Comparison of ENCODE assay signal across 24 cellular contexts in genomic region chr5:96260009-96260408, GRCh38.
DNase-seq lines count a peak whose midpoint lies in the region; ATAC-seq and TF ChIP-seq lines count a peak whose summit lies in the region.
"Had no signal": no experiment of that assay in that cellular context is flagged by ENCODE, and none has a peak within 500 bp of the region (broad histone marks: within the 10 kb centered on the region; RNA-seq: fewer than 3 reads in every experiment).

No MANE protein-coding gene starts in this region.

- H3K4me3 Mint-ChIP-seq in osteocyte (ENCODE audit: unreplicated experiment): no peak overlapping the region
- H3K4me3 Mint-ChIP-seq: activated CD4-positive, alpha-beta memory T cell treated with anti-CD3 and anti-CD28 coated beads, Interleukin-2, amount 10 ng/mL, durations not matched to agents 7 days and 5 days; H9; neural crest cell had no signal

- H3K27ac ChIP-seq in BLaER1 treated with 17β-estradiol and CSF1 and Interleukin-3, amounts not matched to agents 10 nM and 100 nM: peak overlapping the region in 5 of 11 experiments; percentile 29 to 65 (median 52); a peak in 6 of 22 replicates
- H3K27ac ChIP-seq in Panc1 (ENCODE audit: low read length) (peak overlapping the region; percentile 13; the same call in 1 of the 2 replicates), foreskin keratinocyte (no peak overlapping the region)
- H3K27ac ChIP-seq: prostate gland, testis had no signal

- no peak overlapping the region for H3K9ac ChIP-seq in BLaER1 treated with 17β-estradiol and CSF1 and Interleukin-3, amounts not matched to agents 10 nM and 100 nM

- H3K27ac Mint-ChIP-seq in osteocyte (ENCODE audit: unreplicated experiment): peak overlapping the region; percentile 83
- H3K27ac Mint-ChIP-seq: activated CD4-positive, alpha-beta memory T cell treated with anti-CD3 and anti-CD28 coated beads, Interleukin-2, amount 10 ng/mL, durations not matched to agents 7 days and 5 days had no signal

- intact Hi-C loops in Panc1 (cut with micrococcal nuclease; ENCODE audit: unreplicated experiment): no loop called here

- H3K27me3 ChIP-seq in BLaER1 treated with 17β-estradiol and CSF1 and Interleukin-3, amounts not matched to agents 10 nM and 100 nM: no peaks in the 10 kb centered on the region
- H3K27me3 ChIP-seq in Panc1 (ENCODE audit: control insufficient read depth, insufficient read depth, low read length) (no peaks in the 10 kb centered on the region), foreskin keratinocyte (no peaks in the 10 kb centered on the region)
- H3K27me3 ChIP-seq: testis had no signal

- peak overlapping the region in 7 of 11 experiments; percentile 26 to 70 (median 59); a peak in 10 of 22 replicates for H3K4me2 ChIP-seq in BLaER1 treated with 17β-estradiol and CSF1 and Interleukin-3, amounts not matched to agents 10 nM and 100 nM

- no peaks in the 10 kb centered on the region for H3K36me3 ChIP-seq in BLaER1 treated with 17β-estradiol and CSF1 and Interleukin-3, amounts not matched to agents 10 nM and 100 nM
- H3K36me3 ChIP-seq in Panc1 (ENCODE audit: control insufficient read depth, insufficient read depth, low read length): no peaks in the 10 kb centered on the region
- H3K36me3 ChIP-seq: prostate gland had no signal

- in situ Hi-C loops in Panc1 (cut with HindIII; ENCODE audit: low pct_unique_long_range_greater_than_20kb, low sequenced_read_pairs): no loop called here

- H3K36me3 Mint-ChIP-seq in osteocyte (ENCODE audit: unreplicated experiment): no peaks in the 10 kb centered on the region

- no peak for DNase-seq in Panc1 (ENCODE audit: low read depth, low spot score)
- DNase-seq in fibroblast of the aortic adventitia (ENCODE audit: low read depth): peak; percentile 50
- DNase-seq in osteocyte (ENCODE audit: extremely low spot score, unreplicated experiment): no peak
- DNase-seq in foreskin keratinocyte: no peak
- no peak for DNase-seq in hippocampal formation (lab: John Stamatoyannopoulos, UW)
- no peak for DNase-seq in NCI-H2171 (lab: John Stamatoyannopoulos, UW)
- DNase-seq: activated CD4-positive, alpha-beta memory T cell treated with anti-CD3 and anti-CD28 coated beads, Interleukin-2, amount 10 ng/mL, durations not matched to agents 7 days and 5 days; activated CD4-positive, CD25-positive, alpha-beta regulatory T cell treated with anti-CD3 and anti-CD28 coated beads, Interleukin-2, amount 50 U/mL, for 72 hours; activated CD8-positive, alpha-beta memory T cell treated with anti-CD3 and anti-CD28 coated beads, Interleukin-2, amount 50 U/mL, for 48 hours; activated naive CD4-positive, alpha-beta T cell treated with anti-CD3 and anti-CD28 coated beads, Interleukin-2, amount 50 U/mL, for 16 hours; H9; kidney; mucosa of descending colon; NCI-H1417 treated with DMSO at 0.1 percent for 48 hours; NCI-H2081 treated with DMSO at 0.1 percent for 48 hours; NCI-H774; Right ventricle myocardium superior; stimulated activated naive CD8-positive, alpha-beta T cell treated with anti-CD3 and anti-CD28 coated beads, Interleukin-15, Interleukin-2, amounts not matched to agents 100 U/mL and 50 U/mL, for 24 hours; T-helper 2 cell; testis had no signal

- ATAC-seq in Panc1 (no peak), HG03139 (IDR thresholded peaks at IDR 0.05; ENCODE audit: unreplicated experiment) (no peak), foreskin keratinocyte (no peak)
- ATAC-seq: stimulated activated naive CD8-positive, alpha-beta T cell treated with anti-CD3 and anti-CD28 coated beads, Interleukin-15, Interleukin-2, amounts not matched to agents 100 U/mL and 50 U/mL, for 24 hours had no signal

- H3K9me3 Mint-ChIP-seq in osteocyte (ENCODE audit: unreplicated experiment): peaks cover 4% of the 10 kb centered on the region
- H3K9me3 Mint-ChIP-seq: H9, neural crest cell had no signal

- TF ChIP-seq CTCF in Panc1 (IDR thresholded peaks at IDR 0.05) (no peak), fibroblast of the aortic adventitia (IDR thresholded peaks at IDR 0.05; ENCODE audit: insufficient read depth, low read length) (no peak), osteocyte (IDR thresholded peaks at IDR 0.05) (no peak), foreskin keratinocyte (conservative IDR thresholded peaks at IDR 0.05) (no peak)

- CTCF ChIA-PET in Panc1 (lab: Charles Lee): no interaction called here

- no peaks in the 10 kb centered on the region for H3K27me3 Mint-ChIP-seq in osteocyte (ENCODE audit: unreplicated experiment)
- H3K27me3 Mint-ChIP-seq: activated CD4-positive, alpha-beta memory T cell treated with anti-CD3 and anti-CD28 coated beads, Interleukin-2, amount 10 ng/mL, durations not matched to agents 7 days and 5 days had no signal

- H3K4me1 ChIP-seq in BLaER1 treated with 17β-estradiol and CSF1 and Interleukin-3, amounts not matched to agents 10 nM and 100 nM: peaks cover 8 to 30% (median 18%) of the 10 kb centered on the region in 10 experiments; a peak in 19 of 20 replicates
- H3K4me1 ChIP-seq in Panc1 (ENCODE audit: control insufficient read depth, insufficient read depth, low read length) (peaks cover 3% of the 10 kb centered on the region), foreskin keratinocyte (peaks cover 40% of the 10 kb centered on the region)
- H3K4me1 ChIP-seq: prostate gland, testis had no signal

- H3K4me3 ChIP-seq in BLaER1 treated with 17β-estradiol and CSF1 and Interleukin-3, amounts not matched to agents 10 nM and 100 nM: no peak overlapping the region
- H3K4me3 ChIP-seq in Panc1 (ENCODE audit: low read depth in 2 of 2, low read length in 2 of 2): no peak overlapping the region
- no peak overlapping the region for H3K4me3 ChIP-seq in fibroblast of the aortic adventitia (ENCODE audit: low read depth, low read length)
- H3K4me3 ChIP-seq: mucosa of descending colon, prostate gland, testis had no signal

- POLR2A ChIA-PET in Panc1 (lab: Charles Lee): no interaction called here

- no peaks in the 10 kb centered on the region for H3K9me3 ChIP-seq in BLaER1 treated with 17β-estradiol and CSF1 and Interleukin-3, amounts not matched to agents 10 nM and 100 nM (replicated peaks in 1 of 11)
- no peaks in the 10 kb centered on the region for H3K9me3 ChIP-seq in Panc1 (ENCODE audit: control insufficient read depth, insufficient read depth, low read depth, low read length)
- H3K9me3 ChIP-seq: mucosa of descending colon, prostate gland, testis had no signal

- H3K4me1 Mint-ChIP-seq in osteocyte (ENCODE audit: unreplicated experiment): peaks cover 42% of the 10 kb centered on the region

- no peaks in the 10 kb centered on the region for H4K20me1 ChIP-seq in BLaER1 treated with 17β-estradiol and CSF1 and Interleukin-3, amounts not matched to agents 10 nM and 100 nM

- no TSS peak for BruUV-seq in Panc1 (replicated peaks; lab: Mats Ljungman, UMichigan)
